In the genomic region with DNA sequence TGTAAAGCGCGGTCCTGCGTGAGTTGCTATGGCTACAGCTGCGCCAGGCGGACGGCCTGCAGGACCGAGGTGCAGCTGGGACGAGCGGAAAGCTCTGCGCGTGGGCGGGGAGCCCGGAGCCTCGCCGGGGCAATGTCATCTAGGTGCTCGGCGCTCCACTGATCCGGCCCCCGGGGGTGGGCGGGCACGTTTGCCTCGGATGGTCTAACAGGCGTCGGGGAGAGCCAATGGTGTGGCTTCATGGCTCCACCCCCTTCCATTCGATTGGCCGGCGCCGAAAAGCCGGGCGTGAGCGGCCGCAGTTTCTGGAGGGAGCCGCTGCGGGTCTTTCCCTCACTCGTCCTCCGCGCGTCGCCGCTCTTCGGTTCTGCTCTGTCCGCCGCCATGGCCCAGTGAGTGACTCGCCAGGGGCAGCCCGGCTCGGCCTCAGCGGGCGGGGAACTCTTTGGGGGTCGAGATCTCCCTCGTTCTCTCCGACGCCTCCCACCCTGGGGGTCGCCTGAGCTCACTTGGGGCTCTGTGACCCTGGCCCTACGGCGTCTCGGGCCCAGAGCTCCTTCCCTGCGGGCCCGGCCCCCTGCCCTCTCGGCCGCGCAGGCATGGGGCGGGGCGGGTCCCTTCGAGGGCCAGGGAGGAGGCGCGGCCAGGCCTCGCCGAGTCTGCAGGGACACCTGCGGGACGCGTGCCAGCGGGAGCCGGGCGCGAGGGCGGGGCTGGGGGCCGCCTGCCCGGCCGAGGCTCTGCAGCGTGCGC, we compare ENCODE assay signal across 1 cellular context.
A peak's percentile ranks its signal among the peaks of the same experiment; 100 is the strongest.
TF ChIP-seq lines count a peak whose summit lies in the region.

A gene (plus strand): TSS at position 331 of the 753 bp plus-strand sequence. CDS start 54 bp downstream, at position 385.

TF ChIP-seq in K562, 482 proteins besides CTCF, POLR2A, EP300 and RAD21 (continued from another document and continues in another):
- TF ChIP-seq, protein P1, sequence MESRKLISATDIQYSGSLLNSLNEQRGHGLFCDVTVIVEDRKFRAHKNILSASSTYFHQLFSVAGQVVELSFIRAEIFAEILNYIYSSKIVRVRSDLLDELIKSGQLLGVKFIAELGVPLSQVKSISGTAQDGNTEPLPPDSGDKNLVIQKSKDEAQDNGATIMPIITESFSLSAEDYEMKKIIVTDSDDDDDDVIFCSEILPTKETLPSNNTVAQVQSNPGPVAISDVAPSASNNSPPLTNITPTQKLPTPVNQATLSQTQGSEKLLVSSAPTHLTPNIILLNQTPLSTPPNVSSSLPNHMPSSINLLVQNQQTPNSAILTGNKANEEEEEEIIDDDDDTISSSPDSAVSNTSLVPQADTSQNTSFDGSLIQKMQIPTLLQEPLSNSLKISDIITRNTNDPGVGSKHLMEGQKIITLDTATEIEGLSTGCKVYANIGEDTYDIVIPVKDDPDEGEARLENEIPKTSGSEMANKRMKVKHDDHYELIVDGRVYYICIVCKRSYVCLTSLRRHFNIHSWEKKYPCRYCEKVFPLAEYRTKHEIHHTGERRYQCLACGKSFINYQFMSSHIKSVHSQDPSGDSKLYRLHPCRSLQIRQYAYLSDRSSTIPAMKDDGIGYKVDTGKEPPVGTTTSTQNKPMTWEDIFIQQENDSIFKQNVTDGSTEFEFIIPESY (CRISPR knock-in tag; IDR thresholded peaks at IDR 0.05), result peak; percentile 16; the same call in 1 of the 2 replicates
- no peak for TF ChIP-seq ZNF785 (CRISPR knock-in tag; IDR thresholded peaks at IDR 0.05)
- no peak for TF ChIP-seq STAT5A (IDR thresholded peaks at IDR 0.05; ENCODE audit: borderline replicate concordance, low read length)
- peak in 1 of 2 experiments; percentile 74; a peak in 1 of 3 replicates for TF ChIP-seq CBX3 (IDR thresholded peaks at IDR 0.05; ENCODE audit: borderline replicate concordance in 1 of 2, low read length in 2 of 2)
- TF ChIP-seq, protein P2, sequence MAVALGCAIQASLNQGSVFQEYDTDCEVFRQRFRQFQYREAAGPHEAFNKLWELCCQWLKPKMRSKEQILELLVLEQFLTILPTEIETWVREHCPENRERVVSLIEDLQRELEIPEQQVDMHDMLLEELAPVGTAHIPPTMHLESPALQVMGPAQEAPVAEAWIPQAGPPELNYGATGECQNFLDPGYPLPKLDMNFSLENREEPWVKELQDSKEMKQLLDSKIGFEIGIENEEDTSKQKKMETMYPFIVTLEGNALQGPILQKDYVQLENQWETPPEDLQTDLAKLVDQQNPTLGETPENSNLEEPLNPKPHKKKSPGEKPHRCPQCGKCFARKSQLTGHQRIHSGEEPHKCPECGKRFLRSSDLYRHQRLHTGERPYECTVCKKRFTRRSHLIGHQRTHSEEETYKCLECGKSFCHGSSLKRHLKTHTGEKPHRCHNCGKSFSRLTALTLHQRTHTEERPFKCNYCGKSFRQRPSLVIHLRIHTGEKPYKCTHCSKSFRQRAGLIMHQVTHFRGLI (CRISPR knock-in tag; IDR thresholded peaks at IDR 0.05), result no peak
- TF ChIP-seq CREB1 (IDR thresholded peaks at IDR 0.05), result peak; percentile 73
- TF ChIP-seq CREB1 (CRISPR knock-in tag; IDR thresholded peaks at IDR 0.05), result peak; percentile 81
- no peak for TF ChIP-seq EZH2 (IDR thresholded peaks at IDR 0.05; ENCODE audit: borderline replicate concordance, low read depth, low read length)
- TF ChIP-seq, protein P3, sequence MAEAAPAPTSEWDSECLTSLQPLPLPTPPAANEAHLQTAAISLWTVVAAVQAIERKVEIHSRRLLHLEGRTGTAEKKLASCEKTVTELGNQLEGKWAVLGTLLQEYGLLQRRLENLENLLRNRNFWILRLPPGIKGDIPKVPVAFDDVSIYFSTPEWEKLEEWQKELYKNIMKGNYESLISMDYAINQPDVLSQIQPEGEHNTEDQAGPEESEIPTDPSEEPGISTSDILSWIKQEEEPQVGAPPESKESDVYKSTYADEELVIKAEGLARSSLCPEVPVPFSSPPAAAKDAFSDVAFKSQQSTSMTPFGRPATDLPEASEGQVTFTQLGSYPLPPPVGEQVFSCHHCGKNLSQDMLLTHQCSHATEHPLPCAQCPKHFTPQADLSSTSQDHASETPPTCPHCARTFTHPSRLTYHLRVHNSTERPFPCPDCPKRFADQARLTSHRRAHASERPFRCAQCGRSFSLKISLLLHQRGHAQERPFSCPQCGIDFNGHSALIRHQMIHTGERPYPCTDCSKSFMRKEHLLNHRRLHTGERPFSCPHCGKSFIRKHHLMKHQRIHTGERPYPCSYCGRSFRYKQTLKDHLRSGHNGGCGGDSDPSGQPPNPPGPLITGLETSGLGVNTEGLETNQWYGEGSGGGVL (CRISPR knock-in tag; IDR thresholded peaks at IDR 0.05), result no peak
- TF ChIP-seq, protein P4, sequence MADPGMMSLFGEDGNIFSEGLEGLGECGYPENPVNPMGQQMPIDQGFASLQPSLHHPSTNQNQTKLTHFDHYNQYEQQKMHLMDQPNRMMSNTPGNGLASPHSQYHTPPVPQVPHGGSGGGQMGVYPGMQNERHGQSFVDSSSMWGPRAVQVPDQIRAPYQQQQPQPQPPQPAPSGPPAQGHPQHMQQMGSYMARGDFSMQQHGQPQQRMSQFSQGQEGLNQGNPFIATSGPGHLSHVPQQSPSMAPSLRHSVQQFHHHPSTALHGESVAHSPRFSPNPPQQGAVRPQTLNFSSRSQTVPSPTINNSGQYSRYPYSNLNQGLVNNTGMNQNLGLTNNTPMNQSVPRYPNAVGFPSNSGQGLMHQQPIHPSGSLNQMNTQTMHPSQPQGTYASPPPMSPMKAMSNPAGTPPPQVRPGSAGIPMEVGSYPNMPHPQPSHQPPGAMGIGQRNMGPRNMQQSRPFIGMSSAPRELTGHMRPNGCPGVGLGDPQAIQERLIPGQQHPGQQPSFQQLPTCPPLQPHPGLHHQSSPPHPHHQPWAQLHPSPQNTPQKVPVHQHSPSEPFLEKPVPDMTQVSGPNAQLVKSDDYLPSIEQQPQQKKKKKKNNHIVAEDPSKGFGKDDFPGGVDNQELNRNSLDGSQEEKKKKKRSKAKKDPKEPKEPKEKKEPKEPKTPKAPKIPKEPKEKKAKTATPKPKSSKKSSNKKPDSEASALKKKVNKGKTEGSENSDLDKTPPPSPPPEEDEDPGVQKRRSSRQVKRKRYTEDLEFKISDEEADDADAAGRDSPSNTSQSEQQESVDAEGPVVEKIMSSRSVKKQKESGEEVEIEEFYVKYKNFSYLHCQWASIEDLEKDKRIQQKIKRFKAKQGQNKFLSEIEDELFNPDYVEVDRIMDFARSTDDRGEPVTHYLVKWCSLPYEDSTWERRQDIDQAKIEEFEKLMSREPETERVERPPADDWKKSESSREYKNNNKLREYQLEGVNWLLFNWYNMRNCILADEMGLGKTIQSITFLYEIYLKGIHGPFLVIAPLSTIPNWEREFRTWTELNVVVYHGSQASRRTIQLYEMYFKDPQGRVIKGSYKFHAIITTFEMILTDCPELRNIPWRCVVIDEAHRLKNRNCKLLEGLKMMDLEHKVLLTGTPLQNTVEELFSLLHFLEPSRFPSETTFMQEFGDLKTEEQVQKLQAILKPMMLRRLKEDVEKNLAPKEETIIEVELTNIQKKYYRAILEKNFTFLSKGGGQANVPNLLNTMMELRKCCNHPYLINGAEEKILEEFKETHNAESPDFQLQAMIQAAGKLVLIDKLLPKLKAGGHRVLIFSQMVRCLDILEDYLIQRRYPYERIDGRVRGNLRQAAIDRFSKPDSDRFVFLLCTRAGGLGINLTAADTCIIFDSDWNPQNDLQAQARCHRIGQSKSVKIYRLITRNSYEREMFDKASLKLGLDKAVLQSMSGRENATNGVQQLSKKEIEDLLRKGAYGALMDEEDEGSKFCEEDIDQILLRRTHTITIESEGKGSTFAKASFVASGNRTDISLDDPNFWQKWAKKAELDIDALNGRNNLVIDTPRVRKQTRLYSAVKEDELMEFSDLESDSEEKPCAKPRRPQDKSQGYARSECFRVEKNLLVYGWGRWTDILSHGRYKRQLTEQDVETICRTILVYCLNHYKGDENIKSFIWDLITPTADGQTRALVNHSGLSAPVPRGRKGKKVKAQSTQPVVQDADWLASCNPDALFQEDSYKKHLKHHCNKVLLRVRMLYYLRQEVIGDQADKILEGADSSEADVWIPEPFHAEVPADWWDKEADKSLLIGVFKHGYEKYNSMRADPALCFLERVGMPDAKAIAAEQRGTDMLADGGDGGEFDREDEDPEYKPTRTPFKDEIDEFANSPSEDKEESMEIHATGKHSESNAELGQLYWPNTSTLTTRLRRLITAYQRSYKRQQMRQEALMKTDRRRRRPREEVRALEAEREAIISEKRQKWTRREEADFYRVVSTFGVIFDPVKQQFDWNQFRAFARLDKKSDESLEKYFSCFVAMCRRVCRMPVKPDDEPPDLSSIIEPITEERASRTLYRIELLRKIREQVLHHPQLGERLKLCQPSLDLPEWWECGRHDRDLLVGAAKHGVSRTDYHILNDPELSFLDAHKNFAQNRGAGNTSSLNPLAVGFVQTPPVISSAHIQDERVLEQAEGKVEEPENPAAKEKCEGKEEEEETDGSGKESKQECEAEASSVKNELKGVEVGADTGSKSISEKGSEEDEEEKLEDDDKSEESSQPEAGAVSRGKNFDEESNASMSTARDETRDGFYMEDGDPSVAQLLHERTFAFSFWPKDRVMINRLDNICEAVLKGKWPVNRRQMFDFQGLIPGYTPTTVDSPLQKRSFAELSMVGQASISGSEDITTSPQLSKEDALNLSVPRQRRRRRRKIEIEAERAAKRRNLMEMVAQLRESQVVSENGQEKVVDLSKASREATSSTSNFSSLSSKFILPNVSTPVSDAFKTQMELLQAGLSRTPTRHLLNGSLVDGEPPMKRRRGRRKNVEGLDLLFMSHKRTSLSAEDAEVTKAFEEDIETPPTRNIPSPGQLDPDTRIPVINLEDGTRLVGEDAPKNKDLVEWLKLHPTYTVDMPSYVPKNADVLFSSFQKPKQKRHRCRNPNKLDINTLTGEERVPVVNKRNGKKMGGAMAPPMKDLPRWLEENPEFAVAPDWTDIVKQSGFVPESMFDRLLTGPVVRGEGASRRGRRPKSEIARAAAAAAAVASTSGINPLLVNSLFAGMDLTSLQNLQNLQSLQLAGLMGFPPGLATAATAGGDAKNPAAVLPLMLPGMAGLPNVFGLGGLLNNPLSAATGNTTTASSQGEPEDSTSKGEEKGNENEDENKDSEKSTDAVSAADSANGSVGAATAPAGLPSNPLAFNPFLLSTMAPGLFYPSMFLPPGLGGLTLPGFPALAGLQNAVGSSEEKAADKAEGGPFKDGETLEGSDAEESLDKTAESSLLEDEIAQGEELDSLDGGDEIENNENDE (IDR thresholded peaks at IDR 0.05; ENCODE audit: low read depth, low read length), result no peak
- peak in 1 of 2 experiments; percentile 85; a peak in 2 of 4 replicates for TF ChIP-seq FOXA3 (CRISPR knock-in tag; conservative IDR thresholded peaks at IDR 0.05 in 1 of 2, IDR thresholded peaks at IDR 0.05 in 1 of 2)
- TF ChIP-seq BMI1 (IDR thresholded peaks at IDR 0.05; ENCODE audit: low read length), result peak; percentile 87
- no peak for TF ChIP-seq ARHGAP35 (IDR thresholded peaks at IDR 0.05; ENCODE audit: partially characterized antibody)
- no peak for TF ChIP-seq NFXL1 (CRISPR knock-in tag; IDR thresholded peaks at IDR 0.05)
- no peak for TF ChIP-seq RBM15 (IDR thresholded peaks at IDR 0.05; ENCODE audit: insufficient read depth, low read length)
- no peak for TF ChIP-seq GATAD2A (IDR thresholded peaks at IDR 0.05)
- TF ChIP-seq SRF (CRISPR knock-in tag; IDR thresholded peaks at IDR 0.05), result peak in 1 of 2 experiments; percentile 59; a peak in 1 of 4 replicates
- TF ChIP-seq CREBBP (IDR thresholded peaks at IDR 0.05; ENCODE audit: low read depth, low read length), result no peak
- TF ChIP-seq, protein P5, sequence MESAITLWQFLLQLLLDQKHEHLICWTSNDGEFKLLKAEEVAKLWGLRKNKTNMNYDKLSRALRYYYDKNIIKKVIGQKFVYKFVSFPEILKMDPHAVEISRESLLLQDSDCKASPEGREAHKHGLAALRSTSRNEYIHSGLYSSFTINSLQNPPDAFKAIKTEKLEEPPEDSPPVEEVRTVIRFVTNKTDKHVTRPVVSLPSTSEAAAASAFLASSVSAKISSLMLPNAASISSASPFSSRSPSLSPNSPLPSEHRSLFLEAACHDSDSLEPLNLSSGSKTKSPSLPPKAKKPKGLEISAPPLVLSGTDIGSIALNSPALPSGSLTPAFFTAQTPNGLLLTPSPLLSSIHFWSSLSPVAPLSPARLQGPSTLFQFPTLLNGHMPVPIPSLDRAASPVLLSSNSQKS (CRISPR knock-in tag; IDR thresholded peaks at IDR 0.05), result no peak
- no peak for TF ChIP-seq ZNF311 (CRISPR knock-in tag; IDR thresholded peaks at IDR 0.05)
- TF ChIP-seq HCFC1 (IDR thresholded peaks at IDR 0.05; ENCODE audit: low read depth, low read length), result peak; percentile 63
- TF ChIP-seq CHCHD3 (CRISPR knock-in tag; IDR thresholded peaks at IDR 0.05), result no peak
- peak; percentile 100 for TF ChIP-seq SP1 (CRISPR knock-in tag; IDR thresholded peaks at IDR 0.05)
- TF ChIP-seq, protein P6, sequence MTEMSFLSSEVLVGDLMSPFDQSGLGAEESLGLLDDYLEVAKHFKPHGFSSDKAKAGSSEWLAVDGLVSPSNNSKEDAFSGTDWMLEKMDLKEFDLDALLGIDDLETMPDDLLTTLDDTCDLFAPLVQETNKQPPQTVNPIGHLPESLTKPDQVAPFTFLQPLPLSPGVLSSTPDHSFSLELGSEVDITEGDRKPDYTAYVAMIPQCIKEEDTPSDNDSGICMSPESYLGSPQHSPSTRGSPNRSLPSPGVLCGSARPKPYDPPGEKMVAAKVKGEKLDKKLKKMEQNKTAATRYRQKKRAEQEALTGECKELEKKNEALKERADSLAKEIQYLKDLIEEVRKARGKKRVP (CRISPR knock-in tag; IDR thresholded peaks at IDR 0.05), result no peak
- no peak for TF ChIP-seq PURB (CRISPR knock-in tag; IDR thresholded peaks at IDR 0.05; ENCODE audit: low read depth)
- no peak for TF ChIP-seq ZNF589 (CRISPR knock-in tag; IDR thresholded peaks at IDR 0.05; ENCODE audit: low read depth)
